ENCODE assay signal across 2 cellular contexts in the genomic region with DNA sequence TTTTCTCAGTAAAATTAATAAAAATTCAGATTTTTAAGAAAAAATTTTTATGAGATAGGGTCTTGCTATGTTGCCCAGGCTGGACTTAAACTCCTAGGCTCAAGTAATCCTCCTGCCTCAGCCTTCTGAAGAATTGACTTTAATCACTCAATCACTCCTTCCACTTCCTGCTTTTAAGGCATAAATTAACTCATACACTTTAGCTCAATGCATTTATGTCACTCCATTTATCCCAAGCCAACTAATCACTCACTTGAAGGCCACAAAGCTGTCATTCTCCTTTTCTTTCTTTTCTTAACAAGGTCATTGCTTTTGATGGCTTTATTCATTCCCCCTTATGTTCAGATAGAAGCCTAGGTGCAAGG.
TF ChIP-seq lines count a peak whose summit lies in the region.

No MANE protein-coding gene starts in this region.

TF ChIP-seq in A549, 52 proteins besides CTCF, POLR2A, EP300 and RAD21:
- no peak for TF ChIP-seq CBX2 (IDR thresholded peaks at IDR 0.05; ENCODE audit: borderline replicate concordance, low read depth)
- no peak for TF ChIP-seq ZFP36 (IDR thresholded peaks at IDR 0.05; ENCODE audit: borderline replicate concordance, partially characterized antibody)
- no peak for TF ChIP-seq FOXS1 (CRISPR knock-in tag; IDR thresholded peaks at IDR 0.05)
- TF ChIP-seq HOXB13 (CRISPR knock-in tag; IDR thresholded peaks at IDR 0.05; ENCODE audit: low read depth): no peak
- TF ChIP-seq, protein P1, sequence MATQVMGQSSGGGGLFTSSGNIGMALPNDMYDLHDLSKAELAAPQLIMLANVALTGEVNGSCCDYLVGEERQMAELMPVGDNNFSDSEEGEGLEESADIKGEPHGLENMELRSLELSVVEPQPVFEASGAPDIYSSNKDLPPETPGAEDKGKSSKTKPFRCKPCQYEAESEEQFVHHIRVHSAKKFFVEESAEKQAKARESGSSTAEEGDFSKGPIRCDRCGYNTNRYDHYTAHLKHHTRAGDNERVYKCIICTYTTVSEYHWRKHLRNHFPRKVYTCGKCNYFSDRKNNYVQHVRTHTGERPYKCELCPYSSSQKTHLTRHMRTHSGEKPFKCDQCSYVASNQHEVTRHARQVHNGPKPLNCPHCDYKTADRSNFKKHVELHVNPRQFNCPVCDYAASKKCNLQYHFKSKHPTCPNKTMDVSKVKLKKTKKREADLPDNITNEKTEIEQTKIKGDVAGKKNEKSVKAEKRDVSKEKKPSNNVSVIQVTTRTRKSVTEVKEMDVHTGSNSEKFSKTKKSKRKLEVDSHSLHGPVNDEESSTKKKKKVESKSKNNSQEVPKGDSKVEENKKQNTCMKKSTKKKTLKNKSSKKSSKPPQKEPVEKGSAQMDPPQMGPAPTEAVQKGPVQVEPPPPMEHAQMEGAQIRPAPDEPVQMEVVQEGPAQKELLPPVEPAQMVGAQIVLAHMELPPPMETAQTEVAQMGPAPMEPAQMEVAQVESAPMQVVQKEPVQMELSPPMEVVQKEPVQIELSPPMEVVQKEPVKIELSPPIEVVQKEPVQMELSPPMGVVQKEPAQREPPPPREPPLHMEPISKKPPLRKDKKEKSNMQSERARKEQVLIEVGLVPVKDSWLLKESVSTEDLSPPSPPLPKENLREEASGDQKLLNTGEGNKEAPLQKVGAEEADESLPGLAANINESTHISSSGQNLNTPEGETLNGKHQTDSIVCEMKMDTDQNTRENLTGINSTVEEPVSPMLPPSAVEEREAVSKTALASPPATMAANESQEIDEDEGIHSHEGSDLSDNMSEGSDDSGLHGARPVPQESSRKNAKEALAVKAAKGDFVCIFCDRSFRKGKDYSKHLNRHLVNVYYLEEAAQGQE (IDR thresholded peaks at IDR 0.05): no peak
- no peak for TF ChIP-seq ZNF302 (CRISPR knock-in tag; IDR thresholded peaks at IDR 0.05)
- no peak for TF ChIP-seq ZSCAN20 (CRISPR knock-in tag; IDR thresholded peaks at IDR 0.05)
- no peak for TF ChIP-seq MAZ (IDR thresholded peaks at IDR 0.05; ENCODE audit: borderline replicate concordance, low read depth, low read length)
- TF ChIP-seq SREBF2 (IDR thresholded peaks at IDR 0.05): no peak
- no peak for TF ChIP-seq RFX5 (IDR thresholded peaks at IDR 0.05)
- no peak for TF ChIP-seq RNF2 (IDR thresholded peaks at IDR 0.05; ENCODE audit: borderline replicate concordance, low read depth)
- no peak for TF ChIP-seq GATA3 (IDR thresholded peaks at IDR 0.05; ENCODE audit: borderline replicate concordance)
- TF ChIP-seq, protein P2, sequence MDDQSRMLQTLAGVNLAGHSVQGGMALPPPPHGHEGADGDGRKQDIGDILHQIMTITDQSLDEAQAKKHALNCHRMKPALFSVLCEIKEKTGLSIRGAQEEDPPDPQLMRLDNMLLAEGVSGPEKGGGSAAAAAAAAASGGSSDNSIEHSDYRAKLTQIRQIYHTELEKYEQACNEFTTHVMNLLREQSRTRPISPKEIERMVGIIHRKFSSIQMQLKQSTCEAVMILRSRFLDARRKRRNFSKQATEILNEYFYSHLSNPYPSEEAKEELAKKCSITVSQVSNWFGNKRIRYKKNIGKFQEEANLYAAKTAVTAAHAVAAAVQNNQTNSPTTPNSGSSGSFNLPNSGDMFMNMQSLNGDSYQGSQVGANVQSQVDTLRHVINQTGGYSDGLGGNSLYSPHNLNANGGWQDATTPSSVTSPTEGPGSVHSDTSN (IDR thresholded peaks at IDR 0.05): no peak
- TF ChIP-seq MYC (IDR thresholded peaks at IDR 0.05; ENCODE audit: borderline replicate concordance, low read length): no peak
- no peak for TF ChIP-seq CHD2 (IDR thresholded peaks at IDR 0.05; ENCODE audit: low read length, partially characterized antibody)
- no peak for TF ChIP-seq JUNB (IDR thresholded peaks at IDR 0.05)
- TF ChIP-seq FOSL2 (IDR thresholded peaks at IDR 0.05): no peak
- no peak for TF ChIP-seq FOSL2 (CRISPR knock-in tag; IDR thresholded peaks at IDR 0.05)
- TF ChIP-seq, protein P3, sequence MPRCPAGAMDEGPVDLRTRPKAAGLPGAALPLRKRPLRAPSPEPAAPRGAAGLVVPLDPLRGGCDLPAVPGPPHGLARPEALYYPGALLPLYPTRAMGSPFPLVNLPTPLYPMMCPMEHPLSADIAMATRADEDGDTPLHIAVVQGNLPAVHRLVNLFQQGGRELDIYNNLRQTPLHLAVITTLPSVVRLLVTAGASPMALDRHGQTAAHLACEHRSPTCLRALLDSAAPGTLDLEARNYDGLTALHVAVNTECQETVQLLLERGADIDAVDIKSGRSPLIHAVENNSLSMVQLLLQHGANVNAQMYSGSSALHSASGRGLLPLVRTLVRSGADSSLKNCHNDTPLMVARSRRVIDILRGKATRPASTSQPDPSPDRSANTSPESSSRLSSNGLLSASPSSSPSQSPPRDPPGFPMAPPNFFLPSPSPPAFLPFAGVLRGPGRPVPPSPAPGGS (IDR thresholded peaks at IDR 0.05): no peak
- no peak for TF ChIP-seq HEYL (CRISPR knock-in tag; IDR thresholded peaks at IDR 0.05)

TF ChIP-seq in IMR-90, 13 proteins besides CTCF, POLR2A, EP300 and RAD21:
- TF ChIP-seq RFX5 (IDR thresholded peaks at IDR 0.05; ENCODE audit: low read depth, low read length): no peak
- no peak for TF ChIP-seq CEBPB (IDR thresholded peaks at IDR 0.05; ENCODE audit: low read depth, low read length)
- no peak for TF ChIP-seq MAZ (IDR thresholded peaks at IDR 0.05; ENCODE audit: borderline replicate concordance, low read depth, low read length)
- TF ChIP-seq NFE2L2 (IDR thresholded peaks at IDR 0.05; ENCODE audit: low read depth, low read length): no peak
- no peak for TF ChIP-seq MXI1 (IDR thresholded peaks at IDR 0.05; ENCODE audit: borderline replicate concordance, low read depth, low read length)
- TF ChIP-seq SMC3 (IDR thresholded peaks at IDR 0.05; ENCODE audit: low read depth, low read length): no peak
- no peak for TF ChIP-seq BHLHE40 (IDR thresholded peaks at IDR 0.05; ENCODE audit: low read depth, low read length)
- TF ChIP-seq FOS (IDR thresholded peaks at IDR 0.05; ENCODE audit: low read depth, low read length): no peak
- TF ChIP-seq, protein P4, sequence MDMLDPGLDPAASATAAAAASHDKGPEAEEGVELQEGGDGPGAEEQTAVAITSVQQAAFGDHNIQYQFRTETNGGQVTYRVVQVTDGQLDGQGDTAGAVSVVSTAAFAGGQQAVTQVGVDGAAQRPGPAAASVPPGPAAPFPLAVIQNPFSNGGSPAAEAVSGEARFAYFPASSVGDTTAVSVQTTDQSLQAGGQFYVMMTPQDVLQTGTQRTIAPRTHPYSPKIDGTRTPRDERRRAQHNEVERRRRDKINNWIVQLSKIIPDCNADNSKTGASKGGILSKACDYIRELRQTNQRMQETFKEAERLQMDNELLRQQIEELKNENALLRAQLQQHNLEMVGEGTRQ (IDR thresholded peaks at IDR 0.05; ENCODE audit: low read depth, low read length): no peak
- TF ChIP-seq MAFK (IDR thresholded peaks at IDR 0.05; ENCODE audit: low read depth, low read length): no peak
